In genomic region chr17:50722746-50723145, GRCh38 we compare ENCODE assay signal across 14 cellular contexts. TPM values are rescaled to one million over a fixed set of nuclear protein-coding genes. Genes with fewer than 3 reads are reported as not detected.
A peak's percentile ranks its signal among the peaks of the same experiment; 100 is the strongest.
DNase-seq lines count a peak whose midpoint lies in the region; ATAC-seq and TF ChIP-seq lines count a peak whose summit lies in the region.
"Had no signal": no experiment of that assay in that cellular context is flagged by ENCODE, and none has a peak within 500 bp of the region (broad histone marks: within the 10 kb centered on the region; RNA-seq: fewer than 3 reads in every experiment).

No MANE protein-coding gene starts in this region.

- no peak overlapping the region for H3K27ac ChIP-seq in BLaER1 treated with 17β-estradiol and CSF1 and Interleukin-3, amounts not matched to agents 10 nM and 100 nM
- no peak overlapping the region; the same call in 1 of the 2 replicates for H3K27ac ChIP-seq in HL-60 (replicated peaks)
- no peak overlapping the region for H3K27ac ChIP-seq in mesendoderm (ENCODE audit: low read depth, low read length)
- H3K27ac ChIP-seq: transverse colon had no signal

- ATAC-seq in activated naive CD8-positive, alpha-beta T cell treated with anti-CD3 and anti-CD28 coated beads, Interleukin-2, amount 10 ng/mL, durations not matched to agents 7 days and 5 days (ENCODE audit: low read depth), result no peak
- ATAC-seq in HG02981 (IDR thresholded peaks at IDR 0.05; ENCODE audit: unreplicated experiment), result no peak
- ATAC-seq in HG02973 (IDR thresholded peaks at IDR 0.05; ENCODE audit: unreplicated experiment), result no peak
- ATAC-seq in GM21367 (IDR thresholded peaks at IDR 0.05; ENCODE audit: unreplicated experiment), result no peak
- ATAC-seq: heart right ventricle had no signal

- no peak overlapping the region for H2BK15ac ChIP-seq in mesendoderm (replicated peaks; ENCODE audit: low read depth)

- no peak for DNase-seq in HL-60 (ENCODE audit: low read depth in 1 of 2, low spot score in 1 of 2)
- no peak for DNase-seq in activated naive CD8-positive, alpha-beta T cell treated with anti-CD3 and anti-CD28 coated beads, Interleukin-2, amount 10 ng/mL, durations not matched to agents 7 days and 5 days
- DNase-seq in mesendoderm, result no peak
- no peak for DNase-seq in posterior cingulate gyrus
- DNase-seq: activated CD4-positive, alpha-beta T cell treated with anti-CD3 and anti-CD28 coated beads, Interleukin-2, amount 50 U/mL, for 4 hours; cerebellar nuclear complex; heart right ventricle; OCI-M1; stimulated activated CD4-positive, alpha-beta T cell treated with anti-CD3 and anti-CD28 coated beads, Interleukin-4, amount 100 ng/mL, for 4 hours; transverse colon had no signal

- H3K79me2 ChIP-seq in mesendoderm (ENCODE audit: control insufficient read depth, insufficient read depth, low read length), result peaks cover 76% of the 10 kb centered on the region

- 100% methylated on average over 1 of the region's 3 CpGs for WGBS in mesendoderm (ENCODE audit: extremely low coverage, insufficient coverage, low lambda C conversion rate)

- no peak overlapping the region for H3K18ac ChIP-seq in mesendoderm (ENCODE audit: low read length)

- no peaks in the 10 kb centered on the region for H3K27me3 ChIP-seq in BLaER1 treated with 17β-estradiol and CSF1 and Interleukin-3, amounts not matched to agents 10 nM and 100 nM
- no peaks in the 10 kb centered on the region for H3K27me3 ChIP-seq in HL-60 (ENCODE audit: insufficient read depth, poor library complexity, severe bottlenecking)
- no peaks in the 10 kb centered on the region for H3K27me3 ChIP-seq in mesendoderm (ENCODE audit: insufficient read depth, low read length, poor library complexity)
- H3K27me3 ChIP-seq: heart right ventricle, transverse colon had no signal

- H3K4ac ChIP-seq in mesendoderm (ENCODE audit: low read depth, low read length), result no peak overlapping the region

- peak overlapping the region; percentile 75 to 99 (median 88) for H3K4me2 ChIP-seq in BLaER1 treated with 17β-estradiol and CSF1 and Interleukin-3, amounts not matched to agents 10 nM and 100 nM
- peak overlapping the region; percentile 26 for H3K4me2 ChIP-seq in mesendoderm (ENCODE audit: low read length)

- H2BK120ac ChIP-seq in mesendoderm (ENCODE audit: low read depth, low read length), result no peak overlapping the region

- H3K56ac ChIP-seq in mesendoderm (ENCODE audit: low read length), result peak overlapping the region; percentile 47

- no peaks in the 10 kb centered on the region for H3K27me3 Mint-ChIP-seq in activated naive CD8-positive, alpha-beta T cell treated with anti-CD3 and anti-CD28 coated beads, Interleukin-2, amount 10 ng/mL, durations not matched to agents 7 days and 5 days

- no peak overlapping the region for H4K8ac ChIP-seq in mesendoderm (ENCODE audit: low read depth, low read length)

- no peak overlapping the region for H2BK5ac ChIP-seq in mesendoderm (ENCODE audit: low read length)

- no peak overlapping the region for H4K5ac ChIP-seq in mesendoderm (ENCODE audit: low read length)

- H3K79me1 ChIP-seq in mesendoderm (ENCODE audit: low read length), result no peaks in the 10 kb centered on the region

- peaks cover 9% of the 10 kb centered on the region for H3K36me3 Mint-ChIP-seq in activated naive CD8-positive, alpha-beta T cell treated with anti-CD3 and anti-CD28 coated beads, Interleukin-2, amount 10 ng/mL, durations not matched to agents 7 days and 5 days

- H3K23ac ChIP-seq in mesendoderm (ENCODE audit: low read length), result no peak overlapping the region

- H3K4me3 Mint-ChIP-seq in activated naive CD8-positive, alpha-beta T cell treated with anti-CD3 and anti-CD28 coated beads, Interleukin-2, amount 10 ng/mL, durations not matched to agents 7 days and 5 days, result peak overlapping the region; percentile 50

- peaks cover 4 to 54% (median 44%) of the 10 kb centered on the region in 11 experiments; a peak in 18 of 22 replicates for H3K36me3 ChIP-seq in BLaER1 treated with 17β-estradiol and CSF1 and Interleukin-3, amounts not matched to agents 10 nM and 100 nM
- H3K36me3 ChIP-seq in mesendoderm (ENCODE audit: control insufficient read depth, insufficient read depth, low read length), result no peaks in the 10 kb centered on the region
- H3K36me3 ChIP-seq: heart right ventricle, transverse colon had no signal

- no peak overlapping the region for H2AK5ac ChIP-seq in mesendoderm (ENCODE audit: low read length)

- peaks cover 76 to 82% (median 81%) of the 10 kb centered on the region in 11 experiments for H4K20me1 ChIP-seq in BLaER1 treated with 17β-estradiol and CSF1 and Interleukin-3, amounts not matched to agents 10 nM and 100 nM

- peak overlapping the region in 4 of 10 experiments; percentile 92 to 95 (median 94); a peak in 4 of 20 replicates for H3K4me3 ChIP-seq in BLaER1 treated with 17β-estradiol and CSF1 and Interleukin-3, amounts not matched to agents 10 nM and 100 nM
- H3K4me3 ChIP-seq in HL-60 (replicated peaks; ENCODE audit: insufficient read depth, low read length), result peak overlapping the region; percentile 76; the same call in 1 of the 2 replicates
- H3K4me3 ChIP-seq in mesendoderm (ENCODE audit: low read length), result no peak overlapping the region

- POLR2A ChIA-PET in activated naive CD8-positive, alpha-beta T cell treated with anti-CD3 and anti-CD28 coated beads, Interleukin-2, amount 10 ng/mL, durations not matched to agents 7 days and 5 days (lab: Charles Lee), result no interaction called here

- H3K9ac ChIP-seq in BLaER1 treated with 17β-estradiol and CSF1 and Interleukin-3, amounts not matched to agents 10 nM and 100 nM, result peak overlapping the region in 8 of 11 experiments; percentile 3 to 96 (median 24); a peak in 8 of 22 replicates
- peak overlapping the region; percentile 39 for H3K9ac ChIP-seq in mesendoderm (ENCODE audit: low read length)

- no peak for TF ChIP-seq CTCF in HL-60 (IDR thresholded peaks at IDR 0.05; ENCODE audit: insufficient read depth, low read length)

- H3K4me1 ChIP-seq in BLaER1 treated with 17β-estradiol and CSF1 and Interleukin-3, amounts not matched to agents 10 nM and 100 nM, result peaks cover 33 to 68% (median 44%) of the 10 kb centered on the region in 10 experiments
- H3K4me1 ChIP-seq in mesendoderm (ENCODE audit: control insufficient read depth, low read depth, low read length), result peaks cover 6% of the 10 kb centered on the region

- peaks cover 25% of the 10 kb centered on the region for H3K4me1 Mint-ChIP-seq in activated naive CD8-positive, alpha-beta T cell treated with anti-CD3 and anti-CD28 coated beads, Interleukin-2, amount 10 ng/mL, durations not matched to agents 7 days and 5 days

- intact Hi-C loops in posterior cingulate gyrus (cut with DNase I), result no loop called here

- H3K9me3 ChIP-seq in BLaER1 treated with 17β-estradiol and CSF1 and Interleukin-3, amounts not matched to agents 10 nM and 100 nM (replicated peaks in 1 of 11), result no peaks in the 10 kb centered on the region
- H3K9me3 ChIP-seq: heart right ventricle, transverse colon had no signal

- H3K27ac Mint-ChIP-seq in activated naive CD8-positive, alpha-beta T cell treated with anti-CD3 and anti-CD28 coated beads, Interleukin-2, amount 10 ng/mL, durations not matched to agents 7 days and 5 days, result no peak overlapping the region

- H3K9me3 Mint-ChIP-seq in activated naive CD8-positive, alpha-beta T cell treated with anti-CD3 and anti-CD28 coated beads, Interleukin-2, amount 10 ng/mL, durations not matched to agents 7 days and 5 days, result no peaks in the 10 kb centered on the region

RNA-seq across cellular contexts. Expression of gene LUC7L3, which starts 3.3 kb away (rescaled TPM):
- total RNA-seq in activated naive CD8-positive, alpha-beta T cell treated with anti-CD3 and anti-CD28 coated beads, Interleukin-2, amount 10 ng/mL, durations not matched to agents 7 days and 5 days, result 100 to 1,000 TPM; 184 to 200 TPM
- 185 TPM for polyA plus RNA-seq in mesendoderm (2013, experiment 1 of 2)
- 187 TPM for polyA plus RNA-seq in mesendoderm (2013, experiment 2 of 2)

RNA-seq across cellular contexts. Expression of gene ANKRD40, which starts 15.0 kb away (rescaled TPM):
- 10 to 100 TPM; 30.3 to 31.4 TPM for total RNA-seq in activated naive CD8-positive, alpha-beta T cell treated with anti-CD3 and anti-CD28 coated beads, Interleukin-2, amount 10 ng/mL, durations not matched to agents 7 days and 5 days
- polyA plus RNA-seq in mesendoderm (2013, experiment 1 of 2), result 41.9 TPM
- 41.9 TPM for polyA plus RNA-seq in mesendoderm (2013, experiment 2 of 2)

RNA-seq across cellular contexts. Expression of gene ANKRD40CL, which starts 44.6 kb away (rescaled TPM):
- not detected for total RNA-seq in activated naive CD8-positive, alpha-beta T cell treated with anti-CD3 and anti-CD28 coated beads, Interleukin-2, amount 10 ng/mL, durations not matched to agents 7 days and 5 days
- polyA plus RNA-seq in mesendoderm (2013, experiment 1 of 2), result not detected
- not detected for polyA plus RNA-seq in mesendoderm (2013, experiment 2 of 2)
- total RNA-seq: heart right ventricle had no signal
- polyA plus RNA-seq: heart right ventricle had no signal
